Comparison of ENCODE assay signal across 18 cellular contexts in the genomic region with DNA sequence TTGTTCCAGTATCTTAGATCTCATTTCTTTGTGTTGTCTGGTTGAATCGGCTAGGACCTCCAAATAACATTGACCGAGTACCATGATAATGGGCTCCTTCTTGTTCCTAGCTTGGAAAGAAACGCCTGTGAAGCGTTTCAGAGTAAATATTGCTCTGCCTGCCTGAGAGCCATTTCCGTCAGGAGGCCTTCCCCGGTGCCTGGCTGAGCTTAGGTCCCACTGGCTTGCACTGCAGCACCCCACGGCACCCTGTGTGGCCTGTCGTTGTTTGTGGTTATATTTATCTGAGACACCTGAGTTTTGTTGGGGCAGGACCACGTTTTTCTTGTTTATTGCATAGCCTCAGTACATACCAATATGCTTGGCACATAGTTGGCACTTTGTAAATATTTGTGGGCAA. TPM values are rescaled to one million over a fixed set of nuclear protein-coding genes. Genes with fewer than 3 reads are reported as not detected.
DNase-seq lines count a peak whose midpoint lies in the region; ATAC-seq and TF ChIP-seq lines count a peak whose summit lies in the region.
"Had no signal": no experiment of that assay in that cellular context is flagged by ENCODE, and none has a peak within 500 bp of the region (broad histone marks: within the 10 kb centered on the region; RNA-seq: fewer than 3 reads in every experiment).

No MANE protein-coding gene starts in this region.

- no peak for TF ChIP-seq CTCF in endodermal cell (conservative IDR thresholded peaks at IDR 0.05)
- TF ChIP-seq CTCF in osteocyte (IDR thresholded peaks at IDR 0.05) = no peak

- no peak for DNase-seq in stimulated activated naive CD8-positive, alpha-beta T cell treated with anti-CD3 and anti-CD28 coated beads, Interleukin-15, Interleukin-2, amounts not matched to agents 100 U/mL and 50 U/mL, for 24 hours
- no peak for DNase-seq in endodermal cell
- DNase-seq in osteocyte (ENCODE audit: extremely low spot score, unreplicated experiment) = no peak
- DNase-seq in H7 = no peak
- DNase-seq in T-helper 2 cell treated with Interferon-gamma antibody and Interleukin-4, amounts not matched to agents 5 μg/mL and 100 μg/mL, for 36 hours (ENCODE audit: low spot score) = no peak
- no peak for DNase-seq in germinal center (ENCODE audit: low spot score)
- DNase-seq: ACHN; activated B cell treated with CpG ODN at 0.5 μM for 24 hours; activated gamma-delta T cell treated with Interleukin-2 at 50 U/mL for 16 hours; CD8-positive, alpha-beta T cell; foreskin fibroblast; GF-D8; NCI-H1436 treated with DMSO at 0.1 percent for 48 hours; NCI-H69; stimulated activated naive CD8-positive, alpha-beta T cell treated with anti-CD3 and anti-CD28 coated beads, Interleukin-15, amount 100 ng/mL, for 72 hours; T-cell had no signal

- H3K27ac Mint-ChIP-seq in stimulated activated naive CD8-positive, alpha-beta T cell treated with anti-CD3 and anti-CD28 coated beads, Interleukin-15, Interleukin-2, amounts not matched to agents 100 ng/mL and 50 ng/mL, for 24 hours = peak overlapping the region; percentile 10
- H3K27ac Mint-ChIP-seq in endodermal cell (peak overlapping the region; percentile 60), osteocyte (ENCODE audit: unreplicated experiment) (peak overlapping the region; percentile 13)
- H3K27ac Mint-ChIP-seq in T-helper 2 cell treated with Interferon-gamma antibody and Interleukin-4, amounts not matched to agents 5 μg/mL and 100 μg/mL, for 36 hours = no peak overlapping the region
- H3K27ac Mint-ChIP-seq: activated B cell treated with CpG ODN at 0.5 μM for 24 hours, T-cell had no signal

- H3K4me3 Mint-ChIP-seq in stimulated activated naive CD8-positive, alpha-beta T cell treated with anti-CD3 and anti-CD28 coated beads, Interleukin-15, Interleukin-2, amounts not matched to agents 100 ng/mL and 50 ng/mL, for 24 hours = no peak overlapping the region
- H3K4me3 Mint-ChIP-seq in endodermal cell (no peak overlapping the region), osteocyte (ENCODE audit: unreplicated experiment) (no peak overlapping the region)
- no peak overlapping the region for H3K4me3 Mint-ChIP-seq in T-helper 2 cell treated with Interferon-gamma antibody and Interleukin-4, amounts not matched to agents 5 μg/mL and 100 μg/mL, for 36 hours
- H3K4me3 Mint-ChIP-seq: activated B cell treated with CpG ODN at 0.5 μM for 24 hours; CD8-positive, alpha-beta T cell; stimulated activated naive CD8-positive, alpha-beta T cell treated with anti-CD3 and anti-CD28 coated beads, Interleukin-15, amount 100 ng/mL, for 72 hours; T-cell had no signal

- no peaks in the 10 kb centered on the region for H3K9me3 ChIP-seq in endodermal cell (ENCODE audit: control insufficient read depth, low read length)

- no peak for ATAC-seq in stimulated activated naive CD8-positive, alpha-beta T cell treated with anti-CD3 and anti-CD28 coated beads, Interleukin-15, Interleukin-2, amounts not matched to agents 100 U/mL and 50 U/mL, for 24 hours
- ATAC-seq in HG03571 (IDR thresholded peaks at IDR 0.05; ENCODE audit: unreplicated experiment) = no peak
- ATAC-seq: CD8-positive, alpha-beta T cell; T-cell had no signal

- WGBS in endodermal cell (ENCODE audit: insufficient coverage in 1 of 2, insufficient read length in 1 of 2), 2 experiments = 83 to 84% methylated on average over 7 to 9 of the region's 9 CpGs

- H3K4me1 ChIP-seq in endodermal cell (ENCODE audit: control insufficient read depth, insufficient read depth, low read length) = peaks cover 14% of the 10 kb centered on the region

- no peaks in the 10 kb centered on the region for H3K9me3 Mint-ChIP-seq in stimulated activated naive CD8-positive, alpha-beta T cell treated with anti-CD3 and anti-CD28 coated beads, Interleukin-15, Interleukin-2, amounts not matched to agents 100 ng/mL and 50 ng/mL, for 24 hours
- H3K9me3 Mint-ChIP-seq in endodermal cell (no peaks in the 10 kb centered on the region), osteocyte (ENCODE audit: unreplicated experiment) (no peaks in the 10 kb centered on the region)
- H3K9me3 Mint-ChIP-seq in T-helper 2 cell treated with Interferon-gamma antibody and Interleukin-4, amounts not matched to agents 5 μg/mL and 100 μg/mL, for 36 hours = no peaks in the 10 kb centered on the region
- H3K9me3 Mint-ChIP-seq: activated B cell treated with CpG ODN at 0.5 μM for 24 hours; CD8-positive, alpha-beta T cell; stimulated activated naive CD8-positive, alpha-beta T cell treated with anti-CD3 and anti-CD28 coated beads, Interleukin-15, amount 100 ng/mL, for 72 hours; T-cell had no signal

- no peak overlapping the region for H3K9ac ChIP-seq in endodermal cell (ENCODE audit: extremely low read depth, low read length, poor library complexity, severe bottlenecking)

- H3K27ac ChIP-seq in endodermal cell (ENCODE audit: low read depth, low read length) = no peak overlapping the region

- H3K27me3 Mint-ChIP-seq in stimulated activated naive CD8-positive, alpha-beta T cell treated with anti-CD3 and anti-CD28 coated beads, Interleukin-15, Interleukin-2, amounts not matched to agents 100 ng/mL and 50 ng/mL, for 24 hours = no peaks in the 10 kb centered on the region
- peaks cover 9% of the 10 kb centered on the region for H3K27me3 Mint-ChIP-seq in endodermal cell (ENCODE audit: insufficient read depth)
- no peaks in the 10 kb centered on the region for H3K27me3 Mint-ChIP-seq in osteocyte (ENCODE audit: unreplicated experiment)
- no peaks in the 10 kb centered on the region for H3K27me3 Mint-ChIP-seq in T-helper 2 cell treated with Interferon-gamma antibody and Interleukin-4, amounts not matched to agents 5 μg/mL and 100 μg/mL, for 36 hours (ENCODE audit: low read depth)
- H3K27me3 Mint-ChIP-seq: activated B cell treated with CpG ODN at 0.5 μM for 24 hours; stimulated activated naive CD8-positive, alpha-beta T cell treated with anti-CD3 and anti-CD28 coated beads, Interleukin-15, amount 100 ng/mL, for 72 hours; T-cell had no signal

- H3K36me3 ChIP-seq in endodermal cell (ENCODE audit: control insufficient read depth, insufficient read depth, low read length) = no peaks in the 10 kb centered on the region
- no peaks in the 10 kb centered on the region for H3K36me3 ChIP-seq in H7 (replicated peaks; ENCODE audit: control insufficient read depth, insufficient read depth, low read length)

- no peaks in the 10 kb centered on the region for H3K27me3 ChIP-seq in endodermal cell (ENCODE audit: control insufficient read depth, insufficient read depth, low read length, poor library complexity, severe bottlenecking)
- H3K27me3 ChIP-seq in H7 (ENCODE audit: control insufficient read depth, insufficient read depth, low read length) = no peaks in the 10 kb centered on the region; the same call in 1 of the 2 replicates

- H3K36me3 Mint-ChIP-seq in stimulated activated naive CD8-positive, alpha-beta T cell treated with anti-CD3 and anti-CD28 coated beads, Interleukin-15, Interleukin-2, amounts not matched to agents 100 ng/mL and 50 ng/mL, for 24 hours (ENCODE audit: low read depth) = peaks cover 4% of the 10 kb centered on the region
- H3K36me3 Mint-ChIP-seq in endodermal cell (ENCODE audit: low read depth) (peaks cover 5% of the 10 kb centered on the region), osteocyte (ENCODE audit: unreplicated experiment) (no peaks in the 10 kb centered on the region)
- no peaks in the 10 kb centered on the region for H3K36me3 Mint-ChIP-seq in T-helper 2 cell treated with Interferon-gamma antibody and Interleukin-4, amounts not matched to agents 5 μg/mL and 100 μg/mL, for 36 hours (ENCODE audit: low read depth)
- H3K36me3 Mint-ChIP-seq: T-cell had no signal

- no peak overlapping the region for H3K4me3 ChIP-seq in endodermal cell (ENCODE audit: low read length)
- H3K4me3 ChIP-seq in H7 (ENCODE audit: insufficient read depth, low read depth, low read length) = no peak overlapping the region

- H3K4me1 Mint-ChIP-seq in stimulated activated naive CD8-positive, alpha-beta T cell treated with anti-CD3 and anti-CD28 coated beads, Interleukin-15, Interleukin-2, amounts not matched to agents 100 ng/mL and 50 ng/mL, for 24 hours (ENCODE audit: low read depth) = peaks cover 48% of the 10 kb centered on the region
- peaks cover 28% of the 10 kb centered on the region for H3K4me1 Mint-ChIP-seq in endodermal cell
- H3K4me1 Mint-ChIP-seq in osteocyte (ENCODE audit: unreplicated experiment) = peaks cover 53% of the 10 kb centered on the region
- peaks cover 6% of the 10 kb centered on the region for H3K4me1 Mint-ChIP-seq in T-helper 2 cell treated with Interferon-gamma antibody and Interleukin-4, amounts not matched to agents 5 μg/mL and 100 μg/mL, for 36 hours (ENCODE audit: low read depth)

RNA-seq across cellular contexts. Expression of gene FOXK1, which starts 17.8 kb away (rescaled TPM):
- total RNA-seq in endodermal cell = 10 to 100 TPM; 36.9 to 43.4 TPM
- 14.9 TPM for polyA plus RNA-seq in endodermal cell (2013, experiment 1 of 2)
- polyA plus RNA-seq in endodermal cell (2013, experiment 2 of 2) = 13.9 TPM
- total RNA-seq in osteocyte = 56.2 and 63.1 TPM in 2 replicates
- total RNA-seq in H7 (2014; rRNA removed; shearing (Covaris generic)) = 20.4 and 23.1 TPM in 2 replicates
